In the genomic region with DNA sequence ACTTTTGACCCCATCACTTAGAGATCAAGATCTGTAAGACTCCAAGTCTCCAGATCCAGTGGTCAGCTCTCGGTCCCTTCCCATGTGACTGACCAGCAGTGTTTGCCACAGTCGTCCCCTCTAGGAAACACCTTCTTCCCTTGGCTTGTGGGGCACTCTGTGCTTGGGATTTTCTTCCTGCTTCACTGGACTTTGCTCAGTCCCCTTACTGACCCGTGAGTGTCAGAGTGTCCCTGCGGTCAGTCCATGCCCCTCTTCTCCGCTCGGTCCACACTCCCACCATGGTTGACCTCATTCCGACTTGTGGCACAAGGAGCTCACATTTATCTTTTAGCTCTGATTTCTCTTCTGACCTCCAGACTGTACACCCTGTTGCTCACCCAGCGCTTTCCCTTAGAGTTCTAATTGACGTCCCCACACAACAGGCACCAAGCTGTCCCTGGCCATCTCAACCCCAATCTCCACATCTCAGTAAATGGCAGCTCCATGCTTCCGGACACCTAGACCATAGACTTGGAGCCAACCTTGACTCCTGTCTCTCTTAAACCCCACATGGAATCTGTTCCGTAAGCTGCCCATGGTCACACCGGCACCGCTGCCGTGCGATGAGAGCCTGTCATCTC, we compare ENCODE assay signal across 22 cellular contexts.
DNase-seq lines count a peak whose midpoint lies in the region; ATAC-seq and TF ChIP-seq lines count a peak whose summit lies in the region.
"Had no signal": no experiment of that assay in that cellular context is flagged by ENCODE, and none has a peak within 500 bp of the region (broad histone marks: within the 10 kb centered on the region; RNA-seq: fewer than 3 reads in every experiment).

No MANE protein-coding gene starts in this region.

- no peaks in the 10 kb centered on the region for H3K27me3 ChIP-seq in breast epithelium
- H3K27me3 ChIP-seq: Peyer's patch, vagina had no signal

- no peak for TF ChIP-seq CTCF in breast epithelium (IDR thresholded peaks at IDR 0.05)

- intact Hi-C loops in cardiac septum (cut with DNase I) (no loop called here), Right ventricle myocardium superior (cut with DNase I) (no loop called here), breast epithelium (cut with DNase I; ENCODE audit: low total_unique reads) (no loop called here)
- intact Hi-C loops in activated T-helper 1 cell treated with anti-CD3 and anti-CD28 coated beads, Interleukin-12 subunit alpha, Interleukin-12 subunit beta, Interleukin-2, Interleukin-4 antibody, amounts not matched to agents 30 ng/mL and 10 ng/mL and 1 ng/mL, durations not matched to agents 14 hours and 24 hours and 36 hours (cut with micrococcal nuclease): no loop called here

- no peak overlapping the region for H3K4me3 ChIP-seq in breast epithelium
- H3K4me3 ChIP-seq: Peyer's patch, vagina had no signal

- H3K4me1 Mint-ChIP-seq in central memory CD8-positive, alpha-beta T cell: peaks cover 80% of the 10 kb centered on the region
- H3K4me1 Mint-ChIP-seq in naive thymus-derived CD8-positive, alpha-beta T cell: peaks cover 55 to 90% (median 86%) of the 10 kb centered on the region in 4 donors
- peaks cover 15% of the 10 kb centered on the region for H3K4me1 Mint-ChIP-seq in activated T-helper 1 cell treated with anti-CD3 and anti-CD28 coated beads, Interleukin-12 subunit alpha, Interleukin-12 subunit beta, Interleukin-2, Interleukin-4 antibody, amounts not matched to agents 30 ng/mL and 10 ng/mL and 1 ng/mL, durations not matched to agents 14 hours and 24 hours and 36 hours (ENCODE audit: low read depth)
- H3K4me1 Mint-ChIP-seq: activated B cell treated with CpG ODN at 0.5 μM for 24 hours had no signal

- H3K27ac ChIP-seq in breast epithelium: no peak overlapping the region
- H3K27ac ChIP-seq: HL-60, vagina had no signal

- H3K9me3 ChIP-seq in breast epithelium: no peaks in the 10 kb centered on the region
- H3K9me3 ChIP-seq: Peyer's patch, SK-N-SH, vagina had no signal

- no peak for ATAC-seq in Right ventricle myocardium superior (ENCODE audit: poor library complexity)
- ATAC-seq in central memory CD8-positive, alpha-beta T cell (replicated peaks; ENCODE audit: extremely low read depth, poor library complexity, severe bottlenecking): no peak
- no peak for ATAC-seq in naive thymus-derived CD8-positive, alpha-beta T cell

- POLR2A ChIA-PET in naive thymus-derived CD8-positive, alpha-beta T cell (lab: Charles Lee): interaction anchor here (0.7 to 2.0 kb wide), 4 partner anchors 10 to 18 kb away, joined by 3 to 7 read pairs (median 4); no protein-coding TSS in a partner anchor

- H3K27ac Mint-ChIP-seq in central memory CD8-positive, alpha-beta T cell (ENCODE audit: low read depth): peak overlapping the region; percentile 93
- peak overlapping the region; percentile 88 to 96 (median 93) for H3K27ac Mint-ChIP-seq in naive thymus-derived CD8-positive, alpha-beta T cell
- H3K27ac Mint-ChIP-seq in activated T-helper 1 cell treated with anti-CD3 and anti-CD28 coated beads, Interleukin-12 subunit alpha, Interleukin-12 subunit beta, Interleukin-2, Interleukin-4 antibody, amounts not matched to agents 30 ng/mL and 10 ng/mL and 1 ng/mL, durations not matched to agents 14 hours and 24 hours and 36 hours: no peak overlapping the region
- H3K27ac Mint-ChIP-seq: activated B cell treated with CpG ODN at 0.5 μM for 24 hours; activated naive CD4-positive, alpha-beta T cell treated with anti-CD3 and anti-CD28 coated beads for 36 hours; memory B cell had no signal

- no peaks in the 10 kb centered on the region for H3K36me3 ChIP-seq in breast epithelium
- H3K36me3 ChIP-seq: Peyer's patch, vagina had no signal

- H3K4me3 Mint-ChIP-seq in central memory CD8-positive, alpha-beta T cell: peak overlapping the region; percentile 62
- H3K4me3 Mint-ChIP-seq in naive thymus-derived CD8-positive, alpha-beta T cell: peak overlapping the region; percentile 32 to 87 (median 82)
- H3K4me3 Mint-ChIP-seq in activated T-helper 1 cell treated with anti-CD3 and anti-CD28 coated beads, Interleukin-12 subunit alpha, Interleukin-12 subunit beta, Interleukin-2, Interleukin-4 antibody, amounts not matched to agents 30 ng/mL and 10 ng/mL and 1 ng/mL, durations not matched to agents 14 hours and 24 hours and 36 hours: no peak overlapping the region
- H3K4me3 Mint-ChIP-seq: activated B cell treated with CpG ODN at 0.5 μM for 24 hours; activated naive CD4-positive, alpha-beta T cell treated with anti-CD3 and anti-CD28 coated beads for 36 hours; memory B cell had no signal

- no peak for TF ChIP-seq POLR2A in breast epithelium (IDR thresholded peaks at IDR 0.05)

- DNase-seq in cardiac septum (ENCODE audit: low spot score) (peak; percentile 46), Right ventricle myocardium superior (no peak), ureter (ENCODE audit: low spot score) (peak; percentile 22), NCI-H345 (lab: John Stamatoyannopoulos, UW) (no peak), breast epithelium (ENCODE audit: low spot score in 2 of 2) (no peak)
- DNase-seq in central memory CD8-positive, alpha-beta T cell (ENCODE audit: low spot score in 2 of 2): no peak
- no peak for DNase-seq in naive thymus-derived CD8-positive, alpha-beta T cell
- DNase-seq in activated T-helper 1 cell treated with anti-CD3 and anti-CD28 coated beads, Interleukin-12 subunit alpha, Interleukin-12 subunit beta, Interleukin-2, Interleukin-4 antibody, amounts not matched to agents 30 ng/mL and 10 ng/mL and 1 ng/mL, durations not matched to agents 14 hours and 24 hours and 36 hours (ENCODE audit: low spot score): no peak
- DNase-seq: activated B cell treated with CpG ODN at 0.5 μM for 24 hours; activated CD4-positive, alpha-beta T cell treated with anti-CD3 and anti-CD28 coated beads, Interleukin-2, amount 50 U/mL, for 48 hours; activated naive CD4-positive, alpha-beta T cell treated with anti-CD3 and anti-CD28 coated beads for 36 hours; activated T-cell treated with anti-CD3 and anti-CD28 coated beads, Interleukin-2, amount 50 U/mL, for 1 hour; C1 segment of cervical spinal cord; effector CD8-positive, alpha-beta T cell; MM.1S; NCI-H1436 treated with DMSO at 0.1 percent for 48 hours; T1000 had no signal

- H3K27me3 Mint-ChIP-seq in central memory CD8-positive, alpha-beta T cell: no peaks in the 10 kb centered on the region
- peaks cover 0 to 1% (median 0%) of the 10 kb centered on the region in 5 donors for H3K27me3 Mint-ChIP-seq in naive thymus-derived CD8-positive, alpha-beta T cell
- H3K27me3 Mint-ChIP-seq in activated T-helper 1 cell treated with anti-CD3 and anti-CD28 coated beads, Interleukin-12 subunit alpha, Interleukin-12 subunit beta, Interleukin-2, Interleukin-4 antibody, amounts not matched to agents 30 ng/mL and 10 ng/mL and 1 ng/mL, durations not matched to agents 14 hours and 24 hours and 36 hours (ENCODE audit: insufficient read depth): peaks cover under 1% of the 10 kb centered on the region

- no peaks in the 10 kb centered on the region for H3K9me3 Mint-ChIP-seq in central memory CD8-positive, alpha-beta T cell
- H3K9me3 Mint-ChIP-seq in naive thymus-derived CD8-positive, alpha-beta T cell: no peaks in the 10 kb centered on the region
- no peaks in the 10 kb centered on the region for H3K9me3 Mint-ChIP-seq in activated T-helper 1 cell treated with anti-CD3 and anti-CD28 coated beads, Interleukin-12 subunit alpha, Interleukin-12 subunit beta, Interleukin-2, Interleukin-4 antibody, amounts not matched to agents 30 ng/mL and 10 ng/mL and 1 ng/mL, durations not matched to agents 14 hours and 24 hours and 36 hours
- H3K9me3 Mint-ChIP-seq: activated B cell treated with CpG ODN at 0.5 μM for 24 hours; activated naive CD4-positive, alpha-beta T cell treated with anti-CD3 and anti-CD28 coated beads for 36 hours; memory B cell had no signal

- H3K4me1 ChIP-seq in breast epithelium: no peaks in the 10 kb centered on the region
- H3K4me1 ChIP-seq: Peyer's patch, vagina had no signal

- peaks cover 2% of the 10 kb centered on the region for H3K36me3 Mint-ChIP-seq in central memory CD8-positive, alpha-beta T cell (ENCODE audit: insufficient read depth)
- H3K36me3 Mint-ChIP-seq in naive thymus-derived CD8-positive, alpha-beta T cell: peaks cover 0 to 6% (median 6%) of the 10 kb centered on the region in 3 donors
- no peaks in the 10 kb centered on the region for H3K36me3 Mint-ChIP-seq in activated T-helper 1 cell treated with anti-CD3 and anti-CD28 coated beads, Interleukin-12 subunit alpha, Interleukin-12 subunit beta, Interleukin-2, Interleukin-4 antibody, amounts not matched to agents 30 ng/mL and 10 ng/mL and 1 ng/mL, durations not matched to agents 14 hours and 24 hours and 36 hours (ENCODE audit: low read depth)
- H3K36me3 Mint-ChIP-seq: memory B cell had no signal

Comparison
In these comparisons a context has a peak if more than half of its experiments do, and no peak if none do; other contexts are left out.
1. DNase-seq: peak in cardiac septum (single experiment) and ureter (single experiment); none in Right ventricle myocardium superior (single experiment), central memory CD8-positive, alpha-beta T cell (0 of 2), naive thymus-derived CD8-positive, alpha-beta T cell (0 of 10), activated T-helper 1 cell treated with anti-CD3 and anti-CD28 coated beads, Interleukin-12 subunit alpha, Interleukin-12 subunit beta, Interleukin-2, Interleukin-4 antibody, amounts not matched to agents 30 ng/mL and 10 ng/mL and 1 ng/mL, durations not matched to agents 14 hours and 24 hours and 36 hours (single experiment), NCI-H345 (single experiment) and breast epithelium (0 of 2).